ENCODE assay signal across 1 cellular context in genomic region chr3:43343778-43344177, GRCh38.
TF ChIP-seq lines count a peak whose summit lies in the region.

No MANE protein-coding gene starts in this region.

TF ChIP-seq in WTC11, 78 proteins besides CTCF, POLR2A, EP300 and RAD21 (continued from another document):
- TF ChIP-seq AR (CRISPR knock-in tag; IDR thresholded peaks at IDR 0.05) (no peak), ZNF219 (CRISPR knock-in tag; IDR thresholded peaks at IDR 0.05; ENCODE audit: borderline replicate concordance) (no peak)
TF ChIP-seq in WTC11: peak in this region for 0.
